Comparison of ENCODE assay signal across 8 cellular contexts in the genomic region with DNA sequence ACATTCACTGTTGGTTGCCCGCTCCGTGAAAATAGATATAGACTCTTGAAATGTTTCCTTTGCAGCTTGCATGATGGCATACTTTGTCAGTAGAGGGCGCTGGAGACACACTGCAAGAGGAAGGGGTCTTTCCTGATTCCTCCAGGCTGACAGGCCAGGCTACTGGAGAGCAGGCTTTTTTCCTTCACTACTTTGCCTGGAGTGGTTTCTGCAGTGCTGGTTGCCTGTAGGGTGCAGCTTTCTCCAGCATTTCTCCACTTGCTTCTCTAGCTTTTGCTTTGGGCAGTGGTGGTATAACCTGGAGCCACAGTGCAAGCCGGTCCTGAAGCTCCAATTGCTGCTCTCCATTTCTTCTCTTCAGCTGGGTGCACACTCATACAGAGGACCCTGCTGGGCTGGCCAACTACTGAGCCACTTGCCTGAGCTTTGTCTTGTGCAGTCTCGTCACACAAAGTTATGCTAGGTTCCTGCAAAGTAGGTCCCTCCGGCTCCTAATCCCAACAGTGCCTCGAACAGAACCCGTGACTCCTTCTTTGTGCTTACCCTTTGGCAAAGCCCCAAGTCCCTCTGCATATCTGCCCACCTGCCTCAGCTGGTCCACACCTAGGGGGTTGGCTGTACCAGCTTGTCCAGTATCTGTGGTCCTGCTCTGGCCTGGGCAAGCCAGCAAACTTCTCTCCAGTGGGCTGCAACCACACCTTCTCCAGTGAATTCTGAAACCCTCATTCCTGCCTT. TPM values are rescaled to one million over a fixed set of nuclear protein-coding genes. Genes with fewer than 3 reads are reported as not detected.
A peak's percentile ranks its signal among the peaks of the same experiment; 100 is the strongest.
DNase-seq lines count a peak whose midpoint lies in the region; ATAC-seq and TF ChIP-seq lines count a peak whose summit lies in the region.

No MANE protein-coding gene starts in this region.

- H3K27ac ChIP-seq in adrenal gland (no peak overlapping the region), right cardiac atrium (ENCODE audit: low read length) (no peak overlapping the region)
- no peak overlapping the region for H3K27ac ChIP-seq in CD8-positive, alpha-beta memory T cell (ENCODE audit: low read depth, low read length)

- no peaks in the 10 kb centered on the region for H3K4me1 ChIP-seq in adrenal gland (replicated peaks in 1 of 2)
- no peaks in the 10 kb centered on the region for H3K4me1 ChIP-seq in right cardiac atrium (ENCODE audit: control insufficient read depth, insufficient read depth, low read length)
- H3K4me1 ChIP-seq in CD8-positive, alpha-beta memory T cell (ENCODE audit: insufficient read depth, low read length) = no peaks in the 10 kb centered on the region

- no peak overlapping the region for H3K27ac Mint-ChIP-seq in CD8-positive, alpha-beta memory T cell

- no peaks in the 10 kb centered on the region for H3K27me3 Mint-ChIP-seq in CD8-positive, alpha-beta memory T cell

- DNase-seq in ELF-1 (ENCODE audit: low read depth, low spot score) (peak; percentile 90), NCI-H446 treated with DMSO at 0.1 percent for 48 hours (lab: John Stamatoyannopoulos, UW) (peak; percentile 10), adrenal gland (peak; percentile 32 to 69 (median 41)), right cardiac atrium (peak; percentile 39 to 46 (median 43)), sciatic nerve (ENCODE audit: low spot score) (no peak)
- no peak for DNase-seq in CD8-positive, alpha-beta memory T cell

- ATAC-seq in GM19455 (IDR thresholded peaks at IDR 0.05; ENCODE audit: unreplicated experiment) (peak; percentile 89), HG03442 (IDR thresholded peaks at IDR 0.05; ENCODE audit: unreplicated experiment) (peak; percentile 75), right cardiac atrium (peak; percentile 44 to 55), sciatic nerve (peak; percentile 57)

- 61 to 65% (median 64%) methylated on average over 8 of the region's 8 CpGs for WGBS in adrenal gland, 4 donors
- 59% methylated on average over 8 of the region's 8 CpGs for WGBS in right cardiac atrium

- CTCF ChIA-PET in CD8-positive, alpha-beta memory T cell (lab: Charles Lee) = no interaction called here

- H3K9me3 ChIP-seq in adrenal gland (replicated peaks in 1 of 3) (no peaks in the 10 kb centered on the region), right cardiac atrium (ENCODE audit: control insufficient read depth, low read length) (no peaks in the 10 kb centered on the region)
- no peaks in the 10 kb centered on the region for H3K9me3 ChIP-seq in CD8-positive, alpha-beta memory T cell (ENCODE audit: low read length)

- H3K27me3 ChIP-seq in adrenal gland = no peaks in the 10 kb centered on the region
- H3K27me3 ChIP-seq in right cardiac atrium (ENCODE audit: control insufficient read depth, insufficient read depth) = no peaks in the 10 kb centered on the region
- H3K27me3 ChIP-seq in CD8-positive, alpha-beta memory T cell (ENCODE audit: insufficient read depth, low read length, poor library complexity, severe bottlenecking) = no peaks in the 10 kb centered on the region

- H3K36me3 ChIP-seq in adrenal gland (replicated peaks in 1 of 2) = no peaks in the 10 kb centered on the region
- H3K36me3 ChIP-seq in CD8-positive, alpha-beta memory T cell (ENCODE audit: insufficient read depth, low read length) = no peaks in the 10 kb centered on the region

- H3K4me1 Mint-ChIP-seq in CD8-positive, alpha-beta memory T cell = no peaks in the 10 kb centered on the region

- no peak overlapping the region for H3K4me3 Mint-ChIP-seq in CD8-positive, alpha-beta memory T cell

- POLR2A ChIA-PET in CD8-positive, alpha-beta memory T cell (lab: Charles Lee) = no interaction called here

- H3K4me3 ChIP-seq in adrenal gland = no peak overlapping the region
- no peak overlapping the region for H3K4me3 ChIP-seq in right cardiac atrium (ENCODE audit: low read length)
- H3K4me3 ChIP-seq in CD8-positive, alpha-beta memory T cell (ENCODE audit: low read length) = no peak overlapping the region

- intact Hi-C loops in adrenal gland (cut with DNase I) (loop anchor here in 1 of 2 donors (10.0 kb wide), 1 partner anchor 81 kb away; no protein-coding TSS in a partner anchor), right cardiac atrium (cut with DNase I) (no loop called here), sciatic nerve (cut with DNase I) (loop anchor here (5.0 kb wide), 1 partner anchor 1138 kb away; no protein-coding TSS in a partner anchor)

- H3K9me3 Mint-ChIP-seq in CD8-positive, alpha-beta memory T cell = peaks cover 0 to 2% (median 0%) of the 10 kb centered on the region in 5 donors

- no peak for TF ChIP-seq POLR2A in adrenal gland (IDR thresholded peaks at IDR 0.05)

- no peaks in the 10 kb centered on the region for H3K36me3 Mint-ChIP-seq in CD8-positive, alpha-beta memory T cell

- peak; percentile 31 to 64 (median 52) for TF ChIP-seq CTCF in adrenal gland (IDR thresholded peaks at IDR 0.05)

RNA-seq across cellular contexts. Expression of gene RASSF6, which starts 46.3 kb away (rescaled TPM):
- total RNA-seq in adrenal gland (under 1 TPM in 1 of 8 donors, not detected in 7; 0.23 TPM), right cardiac atrium (not detected), sciatic nerve (not detected)
- polyA plus RNA-seq in adrenal gland (under 1 TPM; 0.07 to 0.18 (median 0.08) TPM), right cardiac atrium (not detected)
- total RNA-seq in CD8-positive, alpha-beta memory T cell = not detected
- not detected for polyA plus RNA-seq in CD8-positive, alpha-beta memory T cell

Comparison
In these comparisons a context has a peak if more than half of its experiments do, and no peak if none do; other contexts are left out.
1. DNase-seq: peak in ELF-1 (single experiment), NCI-H446 treated with DMSO at 0.1 percent for 48 hours (single experiment), adrenal gland (7 of 7) and right cardiac atrium (3 of 3); none in sciatic nerve (single experiment) and CD8-positive, alpha-beta memory T cell (0 of 5).
2. Peak in every context shown above with its lines, with median percentiles within 50 percentile points of each other: ATAC-seq.